In the genomic region with DNA sequence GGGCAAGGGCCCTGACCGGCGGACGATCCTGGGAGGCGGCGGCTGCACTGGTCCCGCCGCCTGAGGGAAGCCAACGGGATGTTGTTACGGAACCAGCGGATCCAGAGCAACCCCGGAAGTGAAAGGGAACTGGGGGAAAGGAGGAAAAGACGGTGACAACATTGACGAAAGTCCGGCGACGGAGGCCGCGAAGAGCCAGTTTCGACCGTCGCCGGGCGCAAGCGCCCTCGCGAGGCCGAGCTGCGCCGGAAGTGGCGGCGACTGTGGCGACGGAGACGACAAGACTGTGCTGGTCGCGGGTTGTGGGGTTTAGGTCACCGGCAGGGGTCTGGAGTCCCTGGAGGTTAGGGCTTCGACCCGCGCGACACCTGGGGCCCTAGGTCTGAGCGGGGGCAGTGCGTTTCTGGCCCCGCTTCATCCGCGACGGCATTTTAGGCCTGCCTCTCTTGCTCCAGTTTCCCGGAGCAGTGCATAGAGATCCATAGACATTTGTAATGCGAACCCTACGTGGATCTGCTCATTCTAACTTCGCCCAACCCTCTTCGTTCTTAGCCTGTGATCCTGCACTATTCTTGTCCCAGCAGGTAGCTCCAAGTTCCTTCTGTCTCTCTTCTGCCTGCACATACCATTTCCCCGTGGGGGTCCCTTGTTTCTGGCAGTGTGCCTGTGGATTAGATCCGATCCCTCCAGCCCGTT, we compare ENCODE assay signal across 8 cellular contexts. TPM values are rescaled to one million over a fixed set of nuclear protein-coding genes. Genes with fewer than 3 reads are reported as not detected.
DNase-seq lines count a peak whose midpoint lies in the region; ATAC-seq, FAIRE-seq and TF ChIP-seq lines count a peak whose summit lies in the region.

A gene (minus strand): TSS at position 120 of the 696 bp plus-strand sequence. CDS start 138 bp downstream, outside the sequence.

- no peaks in the 10 kb centered on the region for H3K36me3 ChIP-seq in DND-41 (ENCODE audit: insufficient read depth, low read length)

- DNase-seq in DND-41 = peak; percentile 84
- peak; percentile 73 for DNase-seq in KG1 (lab: John Stamatoyannopoulos, UW)
- peak; percentile 84 for DNase-seq in RCC 7860 (ENCODE audit: low spot score)
- peak; percentile 68 for DNase-seq in activated T-helper 1 cell treated with Interleukin-2 at 50 U/mL for 16 hours (ENCODE audit: low read depth)
- DNase-seq in fibroblast of mammary gland (ENCODE audit: low read depth) = peak; percentile 90
- DNase-seq in naive thymus-derived CD8-positive, alpha-beta T cell = peak; percentile 61 to 85 (median 76)
- peak; percentile 66 to 78 (median 69) for DNase-seq in stimulated activated naive CD4-positive, alpha-beta T cell (lab: John Stamatoyannopoulos, UW)

- FAIRE-seq in RCC 7860 (lab: Jason Lieb, UNC) = no peak

- peak within 1 kb of the TSS; percentile 89 for H3K4me2 ChIP-seq in DND-41 (ENCODE audit: insufficient read depth, low read length)

- H3K4me1 Mint-ChIP-seq in naive thymus-derived CD8-positive, alpha-beta T cell = peaks cover 20 to 56% (median 50%) of the 10 kb centered on the region in 4 donors

- ATAC-seq in DND-41 (ENCODE audit: insufficient read depth, low read depth) (peak; percentile 82), GM21723 (IDR thresholded peaks at IDR 0.05; ENCODE audit: unreplicated experiment) (peak; percentile 93)
- ATAC-seq in naive thymus-derived CD8-positive, alpha-beta T cell = peak; percentile 69 to 80

- H3K36me3 Mint-ChIP-seq in naive thymus-derived CD8-positive, alpha-beta T cell = peaks cover 0 to 13% (median 0%) of the 10 kb centered on the region in 3 donors

- POLR2A ChIA-PET in naive thymus-derived CD8-positive, alpha-beta T cell (lab: Charles Lee) = interaction anchor here (0.7 to 1.9 kb wide), 4 partner anchors 14 to 1373 kb away, joined by 3 to 6 read pairs (median 4); no protein-coding TSS in a partner anchor

- peaks cover 31% of the 10 kb centered on the region for H3K4me1 ChIP-seq in DND-41 (ENCODE audit: insufficient read depth, low read length)

- peaks cover 55% of the 10 kb centered on the region for H3K79me2 ChIP-seq in DND-41 (ENCODE audit: insufficient read depth, low read length)

- peaks cover 17% of the 10 kb centered on the region; the same call in 1 of the 2 replicates for H4K20me1 ChIP-seq in DND-41 (ENCODE audit: insufficient read depth, low read length)

- peak within 1 kb of the TSS; percentile 95 to 100 (median 98) for H3K27ac Mint-ChIP-seq in naive thymus-derived CD8-positive, alpha-beta T cell

- peak within 1 kb of the TSS; percentile 92 to 99 (median 96) for H3K4me3 Mint-ChIP-seq in naive thymus-derived CD8-positive, alpha-beta T cell

- H3K4me3 ChIP-seq in DND-41 (ENCODE audit: low read depth in 1 of 2, low read length in 2 of 2) = peak within 1 kb of the TSS; percentile 69 to 80
- peak within 1 kb of the TSS; percentile 98 for H3K4me3 ChIP-seq in fibroblast of mammary gland (ENCODE audit: control insufficient read depth, low read depth, low read length)

- peak within 1 kb of the TSS; percentile 93 for H2AFZ ChIP-seq in DND-41 (ENCODE audit: low read depth, low read length)

- H3K9ac ChIP-seq in DND-41 (ENCODE audit: low read depth, low read length) = peak within 1 kb of the TSS; percentile 82

- H3K9me3 ChIP-seq in DND-41 (ENCODE audit: insufficient read depth, low read length, severe bottlenecking) = no peaks in the 10 kb centered on the region

- peak within 1 kb of the TSS; percentile 91 for H3K27ac ChIP-seq in DND-41 (ENCODE audit: low read length)

- no peaks in the 10 kb centered on the region for H3K27me3 ChIP-seq in DND-41 (ENCODE audit: insufficient read depth, low read length, poor library complexity)

- no peaks in the 10 kb centered on the region for H3K9me3 Mint-ChIP-seq in naive thymus-derived CD8-positive, alpha-beta T cell

- no peaks in the 10 kb centered on the region for H3K27me3 Mint-ChIP-seq in naive thymus-derived CD8-positive, alpha-beta T cell

- TF ChIP-seq CTCF in DND-41 (IDR thresholded peaks at IDR 0.05; ENCODE audit: borderline replicate concordance, extremely low read depth, low read length, poor library complexity, severe bottlenecking) (peak; percentile 54), fibroblast of mammary gland (conservative IDR thresholded peaks at IDR 0.05; ENCODE audit: control insufficient read depth, insufficient read depth, low read depth, low read length) (peak; percentile 41)

RNA-seq across cellular contexts. Expression of the gene that starts here (rescaled TPM):
- total RNA-seq in naive thymus-derived CD8-positive, alpha-beta T cell = 10 to 100 TPM; 72.7 to 84.5 TPM
- polyA plus RNA-seq in naive thymus-derived CD8-positive, alpha-beta T cell = 1 to 10 TPM; 2.1 to 5.8 (median 2.3) TPM

Comparison
In these comparisons a context has a peak if more than half of its experiments do, and no peak if none do; other contexts are left out.
1. Peak in every context shown above with its lines: DNase-seq, ATAC-seq, H3K4me3 ChIP-seq and H3K27ac ChIP-seq.